36 cellular contexts compared by ENCODE assay signal in genomic region chr15:41354371-41354770, GRCh38. TPM values are rescaled to one million over a fixed set of nuclear protein-coding genes. Genes with fewer than 3 reads are reported as not detected.
DNase-seq lines count a peak whose midpoint lies in the region; ATAC-seq, FAIRE-seq and TF ChIP-seq lines count a peak whose summit lies in the region.
"Had no signal": no experiment of that assay in that cellular context is flagged by ENCODE, and none has a peak within 500 bp of the region (broad histone marks: within the 10 kb centered on the region; RNA-seq: fewer than 3 reads in every experiment).

No MANE protein-coding gene starts in this region.

- H3K4me2 ChIP-seq in K562 (ENCODE audit: insufficient read depth, low read length), result no peak overlapping the region
- no peak overlapping the region for H3K4me2 ChIP-seq in osteoblast (ENCODE audit: insufficient read depth, low read length)
- H3K4me2 ChIP-seq: A549; BLaER1; BLaER1 treated with 17β-estradiol and CSF1 and Interleukin-3, amounts not matched to agents 10 nM and 100 nM had no signal

- H3K79me2 ChIP-seq in K562 (ENCODE audit: control insufficient read depth, insufficient read depth, low read length), result no peaks in the 10 kb centered on the region
- no peaks in the 10 kb centered on the region for H3K79me2 ChIP-seq in osteoblast (ENCODE audit: insufficient read depth, low read length)

- no peak for TF ChIP-seq RAD21 in K562 (CRISPR knock-in tag; conservative IDR thresholded peaks at IDR 0.05 in 1 of 2, IDR thresholded peaks at IDR 0.05 in 1 of 2)

- DNase-seq in K562 (ENCODE audit: extremely low read depth in 1 of 4, low spot score in 3 of 4), result no peak
- DNase-seq in osteoblast (ENCODE audit: insufficient read length, low spot score, missing footprints), result peak; percentile 53
- no peak for DNase-seq in osteocyte (ENCODE audit: extremely low spot score, unreplicated experiment)
- no peak for DNase-seq in progenitor cell of endocrine pancreas (ENCODE audit: low spot score, unreplicated experiment)
- DNase-seq in NCI-H2107 (lab: John Stamatoyannopoulos, UW), result no peak
- no peak for DNase-seq in NCI-H345 treated with DMSO at 0.1 percent for 48 hours (lab: John Stamatoyannopoulos, UW; ENCODE audit: unreplicated experiment)
- no peak for DNase-seq in D721Med (ENCODE audit: insufficient read length, low spot score)
- DNase-seq in HuH-7.5 (ENCODE audit: low spot score), result no peak
- DNase-seq: 8988T; ACHN; AML-193; BE2C; C1 segment of cervical spinal cord; Caco-2; Calu3; CD4-positive, alpha-beta memory T cell; CD4-positive, alpha-beta T cell; CD4-positive, CD25-positive, alpha-beta regulatory T cell; CD8-positive, alpha-beta memory T cell; CD8-positive, alpha-beta T cell; COR-L47; DMS 273 treated with DMSO at 0.1 percent for 48 hours; DMS153; DMS53; DMS79; DMS79 treated with DMSO at 0.1 percent for 48 hours; DND-41; EL had no signal

- no peak overlapping the region for H3K4me3 Mint-ChIP-seq in osteocyte (ENCODE audit: unreplicated experiment)
- no peak overlapping the region for H3K4me3 Mint-ChIP-seq in progenitor cell of endocrine pancreas (ENCODE audit: low read depth)
- H3K4me3 Mint-ChIP-seq: B cell; CD14-positive monocyte; CD4-positive, alpha-beta memory T cell; CD4-positive, alpha-beta T cell; CD4-positive, CD25-positive, alpha-beta regulatory T cell; CD8-positive, alpha-beta memory T cell; CD8-positive, alpha-beta T cell had no signal

- H4K20me1 ChIP-seq in K562 (replicated peaks; ENCODE audit: control insufficient read depth, insufficient read depth, low read length), result no peaks in the 10 kb centered on the region
- no peaks in the 10 kb centered on the region for H4K20me1 ChIP-seq in osteoblast (ENCODE audit: insufficient read depth, low read length)

- no peaks in the 10 kb centered on the region for H3K9me1 ChIP-seq in K562 (ENCODE audit: control insufficient read depth, insufficient read depth, low read length)

- H3K27ac ChIP-seq in K562 (ENCODE audit: extremely low read depth, low read depth, low read length) (no peak overlapping the region), osteoblast (ENCODE audit: low read depth, low read length) (no peak overlapping the region)
- H3K27ac ChIP-seq: 22Rv1; A549; BLaER1; BLaER1 treated with 17β-estradiol and CSF1 and Interleukin-3, amounts not matched to agents 10 nM and 100 nM; C4-2B had no signal

- no peak for TF ChIP-seq EP300 in K562 (IDR thresholded peaks at IDR 0.05; ENCODE audit: low read length)

- 94% methylated on average over 10 of the region's 10 CpGs for WGBS in K562 (ENCODE audit: insufficient coverage, low coverage, missing lambda C conversion rate)

- H3K4me3 ChIP-seq in K562 (no peak overlapping the region), osteoblast (ENCODE audit: insufficient read depth, low read length) (no peak overlapping the region)
- H3K4me3 ChIP-seq: A549; BLaER1; BLaER1 treated with 17β-estradiol and CSF1 and Interleukin-3, amounts not matched to agents 10 nM and 100 nM had no signal

- no peaks in the 10 kb centered on the region for H3K9me3 ChIP-seq in K562 (replicated peaks; ENCODE audit: control insufficient read depth, insufficient read depth, low read depth, low read length)
- H3K9me3 ChIP-seq in osteoblast (ENCODE audit: low read depth, low read length), result no peaks in the 10 kb centered on the region
- H3K9me3 ChIP-seq: A549; BE2C; BLaER1; BLaER1 treated with 17β-estradiol and CSF1 and Interleukin-3, amounts not matched to agents 10 nM and 100 nM; Caco-2 had no signal

- no TSS peak for BruUV-seq in K562 (replicated peaks; lab: Mats Ljungman, UMichigan)

- CTCF ChIA-PET in K562 (lab: Yijun Ruan, JAX; ENCODE audit: low intra/inter-chr PET ratio), result no interaction called here

- no peaks in the 10 kb centered on the region for H3K4me1 Mint-ChIP-seq in osteocyte (ENCODE audit: unreplicated experiment)
- H3K4me1 Mint-ChIP-seq in progenitor cell of endocrine pancreas (ENCODE audit: low read depth), result peaks cover 6% of the 10 kb centered on the region
- H3K4me1 Mint-ChIP-seq: B cell; CD14-positive monocyte; CD4-positive, CD25-positive, alpha-beta regulatory T cell; CD8-positive, alpha-beta memory T cell had no signal

- TF ChIP-seq CTCF in K562 (IDR thresholded peaks at IDR 0.05 in 2 of 3, conservative IDR thresholded peaks at IDR 0.05 in 1 of 3; ENCODE audit: insufficient read depth in 2 of 3, low read depth in 1 of 3, low read length in 3 of 3) (no peak), osteoblast (IDR thresholded peaks at IDR 0.05; ENCODE audit: extremely low read depth, low read depth, low read length) (no peak), osteocyte (IDR thresholded peaks at IDR 0.05) (no peak), progenitor cell of endocrine pancreas (IDR thresholded peaks at IDR 0.05; ENCODE audit: unreplicated experiment) (no peak), D721Med (IDR thresholded peaks at IDR 0.05; ENCODE audit: insufficient read depth, missing control alignments) (no peak)

- H3K27me3 Mint-ChIP-seq in osteocyte (ENCODE audit: unreplicated experiment) (no peaks in the 10 kb centered on the region), progenitor cell of endocrine pancreas (no peaks in the 10 kb centered on the region)
- H3K27me3 Mint-ChIP-seq: B cell; CD4-positive, alpha-beta memory T cell; CD4-positive, alpha-beta T cell; CD4-positive, CD25-positive, alpha-beta regulatory T cell; CD8-positive, alpha-beta memory T cell had no signal

- intact Hi-C loops in K562 (cut with micrococcal nuclease), result no loop called here

- H3K4me1 ChIP-seq in K562 (replicated peaks in 1 of 2; ENCODE audit: control insufficient read depth in 2 of 2, insufficient read depth in 2 of 2, low read length in 2 of 2), result no peaks in the 10 kb centered on the region
- H3K4me1 ChIP-seq in osteoblast (ENCODE audit: insufficient read depth, low read length), result no peaks in the 10 kb centered on the region
- H3K4me1 ChIP-seq: A549; BE2C; BLaER1; BLaER1 treated with 17β-estradiol and CSF1 and Interleukin-3, amounts not matched to agents 10 nM and 100 nM; Caco-2 had no signal

- no peak overlapping the region for H3K9ac ChIP-seq in K562 (ENCODE audit: insufficient read depth in 1 of 2, low read depth in 2 of 2, low read length in 2 of 2)
- H3K9ac ChIP-seq: BLaER1; BLaER1 treated with 17β-estradiol and CSF1 and Interleukin-3, amounts not matched to agents 10 nM and 100 nM had no signal

- peak; percentile 33 for TF ChIP-seq POLR2A in K562 (conservative IDR thresholded peaks at IDR 0.05)

- ATAC-seq in K562, result no peak
- ATAC-seq: A549; CD8-positive, alpha-beta T cell had no signal

- no peak overlapping the region for H2AFZ ChIP-seq in K562 (ENCODE audit: low read depth, low read length)
- H2AFZ ChIP-seq in osteoblast (ENCODE audit: low read length), result no peak overlapping the region

- POLR2A ChIA-PET in K562 (lab: Yijun Ruan, JAX), result interaction anchor here (1.1 to 1.3 kb wide), 3 partner anchors 11 to 159 kb away, joined by 3 read pairs; partner anchors contain the start of genes LTK and OIP5

- H3K27ac Mint-ChIP-seq in osteocyte (ENCODE audit: unreplicated experiment) (peak overlapping the region; percentile 44), progenitor cell of endocrine pancreas (peak overlapping the region; percentile 74)
- H3K27ac Mint-ChIP-seq: B cell; CD14-positive monocyte; CD4-positive, alpha-beta memory T cell; CD4-positive, alpha-beta T cell; CD8-positive, alpha-beta T cell had no signal

- H3K9me3 Mint-ChIP-seq in osteocyte (ENCODE audit: unreplicated experiment), result no peaks in the 10 kb centered on the region
- no peaks in the 10 kb centered on the region for H3K9me3 Mint-ChIP-seq in progenitor cell of endocrine pancreas (ENCODE audit: low read depth)
- H3K9me3 Mint-ChIP-seq: CD14-positive monocyte; CD4-positive, alpha-beta memory T cell; CD4-positive, alpha-beta T cell; CD4-positive, CD25-positive, alpha-beta regulatory T cell; CD8-positive, alpha-beta memory T cell; CD8-positive, alpha-beta T cell had no signal

- peaks cover 86% of the 10 kb centered on the region for H3K36me3 ChIP-seq in K562 (ENCODE audit: control insufficient read depth, insufficient read depth, low read length)
- peaks cover 55% of the 10 kb centered on the region for H3K36me3 ChIP-seq in osteoblast (ENCODE audit: insufficient read depth, low read length)

- H3K36me3 Mint-ChIP-seq in osteocyte (ENCODE audit: unreplicated experiment), result peaks cover 10% of the 10 kb centered on the region
- H3K36me3 Mint-ChIP-seq in progenitor cell of endocrine pancreas (ENCODE audit: insufficient read depth), result peaks cover 13% of the 10 kb centered on the region
- H3K36me3 Mint-ChIP-seq: CD4-positive, alpha-beta memory T cell; CD8-positive, alpha-beta T cell had no signal

- H3K27me3 ChIP-seq in K562 (ENCODE audit: control insufficient read depth in 2 of 2, insufficient read depth in 2 of 2, low read length in 2 of 2) (no peaks in the 10 kb centered on the region), osteoblast (ENCODE audit: insufficient read depth, low read length) (no peaks in the 10 kb centered on the region)
- H3K27me3 ChIP-seq: BE2C; BLaER1; BLaER1 treated with 17β-estradiol and CSF1 and Interleukin-3, amounts not matched to agents 10 nM and 100 nM had no signal

- FAIRE-seq in K562 (lab: Jason Lieb, UNC), result no peak
- no peak for FAIRE-seq in D721Med (lab: Jason Lieb, UNC)
- FAIRE-seq: A204.1, A549 had no signal

- in situ Hi-C loops in K562 (cut with MboI), result no loop called here

RNA-seq across cellular contexts. Expression of gene NUSAP1, which starts 21.7 kb away (rescaled TPM):
- 234 and 251 TPM in 2 replicates for total RNA-seq in K562 (2011; cell fraction: chromatin; rRNA removed; ENCODE audit: low replicate concordance)
- total RNA-seq in K562 (2011; cell fraction: nucleolus; rRNA removed), result 126 and 136 TPM in 2 replicates
- 128 and 146 TPM in 2 replicates for total RNA-seq in K562 (2011; cell fraction: nucleoplasm; rRNA removed)
- total RNA-seq in K562 (2014; rRNA removed) (118 and 119 TPM in 2 replicates), K562 (2014; rRNA removed; fragmentation: Illumina TruSeq; extraction: Trizol) (254 and 285 TPM in 2 replicates), K562 (2015; rRNA removed; fragmentation: Illumina TruSeq; extraction: Trizol) (254 TPM in 2 replicates), K562 (2021) (143 and 152 TPM in 2 replicates), osteoblast (10.9 and 14.1 TPM in 2 replicates), osteocyte (23.3 and 27.4 TPM in 2 replicates), progenitor cell of endocrine pancreas (63.9 and 69.2 TPM in 2 replicates)
- polyA plus RNA-seq in K562 (2011; rRNA removed) (224 and 266 TPM in 2 replicates), K562 (2014; fragmentation: Illumina TruSeq; extraction: Trizol) (203 and 242 TPM in 2 replicates), K562 (2014; fragmentation: Nextera tagmentation; extraction: Ambion mirVana) (100 to 1,000 TPM; 194 to 227 TPM), K562 (2014; rRNA removed) (157 and 170 TPM in 2 replicates)
- polyA plus RNA-seq in K562 (2011; cell fraction: cytosol; rRNA removed), result 159 and 162 TPM in 2 replicates
- 224 and 229 TPM in 2 replicates for polyA plus RNA-seq in K562 (2011; cell fraction: nucleus; rRNA removed)
- polyA plus RNA-seq in K562 (2012), result 135 and 139 TPM in 2 replicates
- polyA minus RNA-seq in K562 (2011; rRNA and poly(A)+ RNA removed), result 197 and 206 TPM in 2 replicates
- polyA minus RNA-seq in K562 (2011; cell fraction: cytosol; rRNA and poly(A)+ RNA removed), result 48.8 and 91.3 TPM in 2 replicates
- polyA minus RNA-seq in K562 (2011; cell fraction: nucleus; rRNA and poly(A)+ RNA removed), result 117 and 184 TPM in 2 replicates

RNA-seq across cellular contexts. Expression of gene OIP5, which starts 22.0 kb away (rescaled TPM):
- total RNA-seq in K562 (2011; cell fraction: chromatin; rRNA removed; ENCODE audit: low replicate concordance), result 6.9 and 9.3 TPM in 2 replicates
- total RNA-seq in K562 (2011; cell fraction: nucleolus; rRNA removed), result 11.2 and 12.8 TPM in 2 replicates
- total RNA-seq in K562 (2011; cell fraction: nucleoplasm; rRNA removed), result 13.7 and 14.2 TPM in 2 replicates
- total RNA-seq in K562 (2014; rRNA removed) (31.7 and 48.1 TPM in 2 replicates), K562 (2014; rRNA removed; fragmentation: Illumina TruSeq; extraction: Trizol) (35.3 and 42.0 TPM in 2 replicates), K562 (2015; rRNA removed; fragmentation: Illumina TruSeq; extraction: Trizol) (34.9 and 35.6 TPM in 2 replicates), K562 (2021) (35.7 and 36.1 TPM in 2 replicates), osteoblast (0.72 and 0.88 TPM in 2 replicates), osteocyte (2.4 and 3.1 TPM in 2 replicates), progenitor cell of endocrine pancreas (9.5 and 9.7 TPM in 2 replicates)
- polyA plus RNA-seq in K562 (2011; rRNA removed) (38.0 and 54.8 TPM in 2 replicates), K562 (2014; fragmentation: Illumina TruSeq; extraction: Trizol) (21.6 and 27.3 TPM in 2 replicates), K562 (2014; fragmentation: Nextera tagmentation; extraction: Ambion mirVana) (10 to 100 TPM in 1 of 2 experiments, 1 to 10 TPM in 1; 8.3 to 14.5 TPM), K562 (2014; rRNA removed) (40.2 and 47.9 TPM in 2 replicates)
- polyA plus RNA-seq in K562 (2011; cell fraction: cytosol; rRNA removed), result 33.6 and 52.6 TPM in 2 replicates
- 12.2 and 20.1 TPM in 2 replicates for polyA plus RNA-seq in K562 (2011; cell fraction: nucleus; rRNA removed)
- polyA plus RNA-seq in K562 (2012), result 32.0 and 32.4 TPM in 2 replicates
- polyA minus RNA-seq in K562 (2011; rRNA and poly(A)+ RNA removed), result 16.4 and 18.1 TPM in 2 replicates
- polyA minus RNA-seq in K562 (2011; cell fraction: cytosol; rRNA and poly(A)+ RNA removed), result 15.2 and 17.6 TPM in 2 replicates
- 8.1 and 10.9 TPM in 2 replicates for polyA minus RNA-seq in K562 (2011; cell fraction: nucleus; rRNA and poly(A)+ RNA removed)
- total RNA-seq: CD8-positive, alpha-beta T cell had no signal

RNA-seq across cellular contexts. Expression of gene NDUFAF1, which starts 47.9 kb away (rescaled TPM):
- total RNA-seq in K562 (2011; cell fraction: chromatin; rRNA removed; ENCODE audit: low replicate concordance), result 23.9 and 33.1 TPM in 2 replicates
- total RNA-seq in K562 (2011; cell fraction: nucleolus; rRNA removed), result 16.5 and 17.4 TPM in 2 replicates
- 17.2 and 25.4 TPM in 2 replicates for total RNA-seq in K562 (2011; cell fraction: nucleoplasm; rRNA removed)
- total RNA-seq in K562 (2014; rRNA removed), result 38.1 and 44.9 TPM in 2 replicates
- 43.5 and 53.1 TPM in 2 replicates for total RNA-seq in K562 (2014; rRNA removed; fragmentation: Illumina TruSeq; extraction: Trizol)
- total RNA-seq in K562 (2015; rRNA removed; fragmentation: Illumina TruSeq; extraction: Trizol), result 33.7 and 36.2 TPM in 2 replicates
- total RNA-seq in K562 (2021), result 28.7 and 29.5 TPM in 2 replicates
- polyA plus RNA-seq in K562 (2011; rRNA removed), result 28.9 and 45.0 TPM in 2 replicates
- 10.9 and 23.7 TPM in 2 replicates for polyA plus RNA-seq in K562 (2011; cell fraction: cytosol; rRNA removed)
- 4.9 and 9.6 TPM in 2 replicates for polyA plus RNA-seq in K562 (2011; cell fraction: nucleus; rRNA removed)
- 16.8 and 35.5 TPM in 2 replicates for polyA plus RNA-seq in K562 (2012)
- polyA plus RNA-seq in K562 (2014; fragmentation: Illumina TruSeq; extraction: Trizol), result 33.2 and 40.6 TPM in 2 replicates
- polyA plus RNA-seq in K562 (2014; fragmentation: Nextera tagmentation; extraction: Ambion mirVana), result 10 to 100 TPM; 87.0 to 93.4 TPM
- 46.8 TPM in 2 replicates for polyA plus RNA-seq in K562 (2014; rRNA removed)
- 22.6 and 24.8 TPM in 2 replicates for polyA minus RNA-seq in K562 (2011; rRNA and poly(A)+ RNA removed)
- polyA minus RNA-seq in K562 (2011; cell fraction: cytosol; rRNA and poly(A)+ RNA removed), result 7.1 and 8.2 TPM in 2 replicates
- polyA minus RNA-seq in K562 (2011; cell fraction: nucleus; rRNA and poly(A)+ RNA removed), result 3.8 and 10.8 TPM in 2 replicates
- total RNA-seq in osteoblast, result 21.4 and 22.4 TPM in 2 replicates
- total RNA-seq in osteocyte, result 17.4 and 20.9 TPM in 2 replicates
- total RNA-seq in progenitor cell of endocrine pancreas, result 13.0 and 13.2 TPM in 2 replicates
